8 cellular contexts compared by ENCODE assay signal in the genomic region with DNA sequence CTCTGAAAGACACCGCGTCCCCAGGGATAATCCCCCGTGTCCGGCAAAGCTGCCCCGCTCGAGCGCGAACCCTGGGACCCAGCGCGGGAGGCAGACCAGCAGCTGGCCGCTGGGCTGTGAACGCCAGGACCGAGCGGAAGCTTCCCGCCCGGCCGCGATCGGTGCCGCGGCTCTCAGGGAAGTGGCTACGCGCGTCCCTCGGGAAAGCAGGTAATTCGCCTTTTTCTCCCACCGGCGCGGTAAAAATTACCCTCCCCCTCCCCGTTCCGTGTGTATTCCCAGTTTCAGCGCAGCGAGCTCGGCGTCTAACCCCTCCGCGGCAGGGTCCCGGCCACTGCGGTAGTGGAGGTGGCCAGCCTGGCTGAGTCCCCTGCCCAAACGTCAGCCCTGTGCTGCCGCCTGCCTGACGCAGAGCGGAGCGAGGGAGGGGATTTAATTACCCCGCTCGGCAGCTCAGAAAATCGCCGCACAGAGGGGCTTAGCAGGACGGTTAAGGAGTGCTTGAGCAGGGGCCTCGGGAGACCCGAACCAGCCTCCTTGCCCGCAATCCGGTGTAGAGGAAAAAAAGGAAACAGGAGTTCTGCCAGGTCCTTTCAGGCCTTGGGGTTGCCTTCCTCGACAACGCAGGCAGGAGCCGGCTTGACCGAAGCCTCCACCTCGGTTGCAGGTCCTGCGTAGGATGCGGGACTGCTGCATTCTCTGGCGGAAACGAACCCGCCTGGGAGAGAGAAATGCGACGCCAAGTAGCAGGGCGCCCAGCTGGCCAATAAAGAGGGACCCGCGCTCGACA. TPM values are rescaled to one million over a fixed set of nuclear protein-coding genes. Genes with fewer than 3 reads are reported as not detected.
A peak's percentile ranks its signal among the peaks of the same experiment; 100 is the strongest.
DNase-seq lines count a peak whose midpoint lies in the region; ATAC-seq and TF ChIP-seq lines count a peak whose summit lies in the region.

No MANE protein-coding gene starts in this region.

- CTCF ChIA-PET in CD8-positive, alpha-beta memory T cell (lab: Charles Lee), result interaction anchor here (0.8 to 1.2 kb wide), 2 partner anchors 63 to 395 kb away, joined by 3 to 4 read pairs; no protein-coding TSS in a partner anchor

- no peak for TF ChIP-seq POLR2A in gastrocnemius medialis (IDR thresholded peaks at IDR 0.05)

- POLR2A ChIA-PET in CD8-positive, alpha-beta memory T cell (lab: Charles Lee), result no interaction called here

- H3K27ac ChIP-seq in CD8-positive, alpha-beta memory T cell (ENCODE audit: low read depth, low read length), result peak overlapping the region; percentile 76
- H3K27ac ChIP-seq in right cardiac atrium (ENCODE audit: low read length) (peak overlapping the region; percentile 82), gastrocnemius medialis (peak overlapping the region; percentile 67 to 81 (median 78))

- H3K27me3 Mint-ChIP-seq in CD8-positive, alpha-beta memory T cell, result peaks cover 62 to 64% of the 10 kb centered on the region in 2 donors
- H3K27me3 Mint-ChIP-seq in activated naive CD4-positive, alpha-beta T cell treated with anti-CD3 and anti-CD28 coated beads, Interleukin-2, amount 50 U/mL, for 24 hours, result peaks cover 40% of the 10 kb centered on the region

- H3K4me3 ChIP-seq in CD8-positive, alpha-beta memory T cell (ENCODE audit: low read length), result peak overlapping the region; percentile 37
- H3K4me3 ChIP-seq in Jurkat, Clone E6-1 (ENCODE audit: low read length), result peak overlapping the region; percentile 5; the same call in 1 of the 2 replicates
- peak overlapping the region; percentile 81 for H3K4me3 ChIP-seq in right cardiac atrium (ENCODE audit: low read length)
- peak overlapping the region; percentile 66 to 85 (median 68) for H3K4me3 ChIP-seq in gastrocnemius medialis

- no peaks in the 10 kb centered on the region for H3K36me3 Mint-ChIP-seq in CD8-positive, alpha-beta memory T cell
- peaks cover 2% of the 10 kb centered on the region for H3K36me3 Mint-ChIP-seq in activated naive CD4-positive, alpha-beta T cell treated with anti-CD3 and anti-CD28 coated beads, Interleukin-2, amount 50 U/mL, for 24 hours

- peak overlapping the region; percentile 66 to 81 (median 78) for H3K4me3 Mint-ChIP-seq in CD8-positive, alpha-beta memory T cell
- peak overlapping the region; percentile 81 for H3K4me3 Mint-ChIP-seq in activated naive CD4-positive, alpha-beta T cell treated with anti-CD3 and anti-CD28 coated beads, Interleukin-2, amount 50 U/mL, for 24 hours

- H3K27ac Mint-ChIP-seq in CD8-positive, alpha-beta memory T cell, result no peak overlapping the region
- no peak overlapping the region for H3K27ac Mint-ChIP-seq in activated naive CD4-positive, alpha-beta T cell treated with anti-CD3 and anti-CD28 coated beads, Interleukin-2, amount 50 U/mL, for 24 hours

- peaks cover 34% of the 10 kb centered on the region for H3K4me1 ChIP-seq in CD8-positive, alpha-beta memory T cell (ENCODE audit: insufficient read depth, low read length)
- H3K4me1 ChIP-seq in right cardiac atrium (ENCODE audit: control insufficient read depth, insufficient read depth, low read length), result no peaks in the 10 kb centered on the region
- peaks cover 22 to 49% of the 10 kb centered on the region in 2 donors for H3K4me1 ChIP-seq in gastrocnemius medialis

- H3K9me3 ChIP-seq in CD8-positive, alpha-beta memory T cell (ENCODE audit: low read length), result no peaks in the 10 kb centered on the region
- H3K9me3 ChIP-seq in right cardiac atrium (ENCODE audit: control insufficient read depth, low read length) (no peaks in the 10 kb centered on the region), gastrocnemius medialis (no peaks in the 10 kb centered on the region)

- H3K9me3 Mint-ChIP-seq in CD8-positive, alpha-beta memory T cell, result no peaks in the 10 kb centered on the region
- H3K9me3 Mint-ChIP-seq in activated naive CD4-positive, alpha-beta T cell treated with anti-CD3 and anti-CD28 coated beads, Interleukin-2, amount 50 U/mL, for 24 hours, result no peaks in the 10 kb centered on the region

- TF ChIP-seq CTCF in gastrocnemius medialis (IDR thresholded peaks at IDR 0.05 in 4 of 5, conservative IDR thresholded peaks at IDR 0.05 in 1 of 5), result peak in 2 of 5 experiments; percentile 9 to 16

- peak in 2 of 5 donors; percentile 11 to 41 for DNase-seq in CD8-positive, alpha-beta memory T cell
- no peak for DNase-seq in Jurkat, Clone E6-1 (ENCODE audit: low read depth, low spot score)
- peak; percentile 48 to 76 (median 75) for DNase-seq in right cardiac atrium
- DNase-seq in gastrocnemius medialis, result no peak
- DNase-seq in OCI-M2 (lab: John Stamatoyannopoulos, UW; ENCODE audit: unreplicated experiment), result no peak

- H3K36me3 ChIP-seq in CD8-positive, alpha-beta memory T cell (ENCODE audit: insufficient read depth, low read length), result no peaks in the 10 kb centered on the region
- H3K36me3 ChIP-seq in gastrocnemius medialis, result no peaks in the 10 kb centered on the region

- peaks cover 10 to 59% (median 28%) of the 10 kb centered on the region in 3 donors for H3K4me1 Mint-ChIP-seq in CD8-positive, alpha-beta memory T cell
- peaks cover 24% of the 10 kb centered on the region for H3K4me1 Mint-ChIP-seq in activated naive CD4-positive, alpha-beta T cell treated with anti-CD3 and anti-CD28 coated beads, Interleukin-2, amount 50 U/mL, for 24 hours

- no peak for ATAC-seq in right cardiac atrium
- peak in 1 of 2 donors; percentile 18 for ATAC-seq in gastrocnemius medialis
- ATAC-seq in GM21528 (IDR thresholded peaks at IDR 0.05; ENCODE audit: low FRiP score, unreplicated experiment), result no peak
- ATAC-seq in GM21381 (IDR thresholded peaks at IDR 0.05; ENCODE audit: unreplicated experiment), result no peak

- peaks cover 70% of the 10 kb centered on the region for H3K27me3 ChIP-seq in CD8-positive, alpha-beta memory T cell (ENCODE audit: insufficient read depth, low read length, poor library complexity, severe bottlenecking)
- no peaks in the 10 kb centered on the region for H3K27me3 ChIP-seq in right cardiac atrium (ENCODE audit: control insufficient read depth, insufficient read depth)
- H3K27me3 ChIP-seq in gastrocnemius medialis, result peaks cover 97 to 99% (median 98%) of the 10 kb centered on the region in 3 donors

- WGBS in right cardiac atrium, result 3% methylated on average over 69 of the region's 69 CpGs

- intact Hi-C loops in right cardiac atrium (cut with DNase I), result loop anchor here (10.0 kb wide), 4 partner anchors 65 to 415 kb away; no protein-coding TSS in a partner anchor
- intact Hi-C loops in gastrocnemius medialis (cut with DNase I; ENCODE audit: low total_unique reads), result loop anchor here (5.0 to 10.0 kb wide), 2 partner anchors 85 to 117 kb away; no protein-coding TSS in a partner anchor

- in situ Hi-C loops in gastrocnemius medialis (cut with MboI; ENCODE audit: low sequenced_read_pairs in 4 of 4), result loop anchor here in 1 of 4 donors (25.0 kb wide), 1 partner anchor 403 kb away; no protein-coding TSS in a partner anchor

RNA-seq across cellular contexts. Expression of gene GATA2, which starts 2.9 kb away (rescaled TPM):
- not detected for total RNA-seq in CD8-positive, alpha-beta memory T cell
- polyA plus RNA-seq in CD8-positive, alpha-beta memory T cell, result not detected
- 5.2 TPM for polyA plus RNA-seq in Jurkat, Clone E6-1 (2012; ENCODE audit: insufficient read depth, insufficient read length)
- total RNA-seq in right cardiac atrium (10 to 100 TPM in 3 of 4 donors, 1 to 10 TPM in 1; 9.7 to 18.1 (median 15.4) TPM), gastrocnemius medialis (10 to 100 TPM in 3 of 4 donors, 1 to 10 TPM in 1; 9.0 to 14.4 (median 12.7) TPM)
- 14.3 TPM for polyA plus RNA-seq in right cardiac atrium

RNA-seq across cellular contexts. Expression of gene DNAJB8, which starts 23.4 kb away (rescaled TPM):
- not detected for total RNA-seq in CD8-positive, alpha-beta memory T cell
- not detected for polyA plus RNA-seq in CD8-positive, alpha-beta memory T cell
- not detected for polyA plus RNA-seq in Jurkat, Clone E6-1 (2012; ENCODE audit: insufficient read depth, insufficient read length)
- not detected for total RNA-seq in right cardiac atrium
- polyA plus RNA-seq in right cardiac atrium, result not detected
- total RNA-seq in gastrocnemius medialis, result not detected

Comparison
In these comparisons a context has a peak if more than half of its experiments do, and no peak if none do; other contexts are left out.
1. DNase-seq: peak in right cardiac atrium (3 of 3); none in Jurkat, Clone E6-1 (single experiment), gastrocnemius medialis (0 of 2) and OCI-M2 (single experiment).
2. H3K4me3 ChIP-seq: peak in every context shown above with its lines; median percentile 81 in right cardiac atrium; 68 in gastrocnemius medialis; 37 in CD8-positive, alpha-beta memory T cell; 5 in Jurkat, Clone E6-1.
3. RNA of gene GATA2, which starts 2.9 kb away (total RNA-seq): 9.7 to 18.1 TPM in right cardiac atrium and 9.0 to 14.4 TPM in gastrocnemius medialis; not detected in CD8-positive, alpha-beta memory T cell; every median in the first group is over 4 times any median in the second.
4. Peak in every context shown above with its lines, with median percentiles within 50 percentile points of each other: H3K27ac ChIP-seq.